In the genomic region with DNA sequence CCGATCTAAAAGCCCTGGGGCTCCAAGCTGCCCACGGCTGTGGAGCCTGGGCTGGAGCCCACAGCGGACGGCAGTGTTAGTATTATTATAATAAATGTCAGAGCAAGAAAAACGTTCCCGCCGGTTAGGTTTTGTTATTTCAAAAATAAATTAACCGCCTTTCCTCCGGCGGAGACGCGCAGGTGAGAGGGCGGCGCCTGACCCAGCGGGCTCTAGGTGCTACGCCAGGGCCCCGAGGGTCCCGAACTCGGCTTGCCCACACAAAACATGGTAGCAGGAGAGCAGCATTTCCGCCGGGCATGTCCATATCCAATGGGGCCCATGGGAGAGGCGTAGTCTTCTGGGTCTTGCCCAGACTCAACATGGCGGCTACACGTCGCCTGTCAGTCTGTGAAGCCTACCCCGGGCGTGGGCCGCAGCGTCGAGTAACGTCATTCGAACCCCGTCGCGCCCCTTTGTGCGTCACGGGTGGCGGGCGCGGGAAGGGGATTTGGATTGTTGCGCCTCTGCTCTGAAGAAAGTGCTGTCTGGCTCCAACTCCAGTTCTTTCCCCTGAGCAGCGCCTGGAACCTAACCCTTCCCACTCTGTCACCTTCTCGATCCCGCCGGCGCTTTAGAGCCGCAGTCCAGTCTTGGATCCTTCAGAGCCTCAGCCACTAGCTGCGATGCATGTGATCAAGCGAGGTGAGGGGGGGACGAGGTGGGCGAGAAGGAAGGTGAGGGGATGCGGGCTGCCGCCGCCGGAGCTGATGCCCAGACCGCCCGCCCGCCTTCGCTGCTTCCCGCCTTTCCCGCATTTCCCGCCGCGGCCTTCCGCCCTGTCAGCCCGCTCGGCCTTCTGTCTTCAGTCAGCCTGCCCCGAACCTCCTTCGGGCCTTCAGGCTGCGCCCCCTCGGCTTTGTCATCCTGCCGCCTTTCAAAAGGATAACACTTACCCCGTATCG, we compare ENCODE assay signal across 8 cellular contexts. TPM values are rescaled to one million over a fixed set of nuclear protein-coding genes. Genes with fewer than 3 reads are reported as not detected.
DNase-seq lines count a peak whose midpoint lies in the region; ATAC-seq and TF ChIP-seq lines count a peak whose summit lies in the region.

Gene RRM1, plus strand, starts transcription at position 452 of the 944 bp plus-strand sequence. Its CDS starts 214 bp downstream, at position 666.

- peak within 1 kb of the TSS; percentile 94 for H3K4me3 Mint-ChIP-seq in activated T-helper 2 cell treated with anti-CD3 and anti-CD28 coated beads, Interferon-gamma antibody, Interleukin-2, Interleukin-4, amounts not matched to agents 10 μg/mL and 5 μg/mL and 100 μg/mL, durations not matched to agents 14 hours and 24 hours and 36 hours (ENCODE audit: low read depth)
- H3K4me3 Mint-ChIP-seq in naive thymus-derived CD8-positive, alpha-beta T cell = peak within 1 kb of the TSS; percentile 93 to 99 (median 96)

- TF ChIP-seq CTCF in RWPE2 (IDR thresholded peaks at IDR 0.05; ENCODE audit: poor library complexity, severe bottlenecking) = no peak
- TF ChIP-seq CTCF in fibroblast of mammary gland (conservative IDR thresholded peaks at IDR 0.05; ENCODE audit: control insufficient read depth, insufficient read depth, low read depth, low read length) = no peak

- H3K4me1 Mint-ChIP-seq in activated T-helper 2 cell treated with anti-CD3 and anti-CD28 coated beads, Interferon-gamma antibody, Interleukin-2, Interleukin-4, amounts not matched to agents 10 μg/mL and 5 μg/mL and 100 μg/mL, durations not matched to agents 14 hours and 24 hours and 36 hours (ENCODE audit: low read depth) = peaks cover 75% of the 10 kb centered on the region
- peaks cover 41 to 81% (median 76%) of the 10 kb centered on the region in 4 donors for H3K4me1 Mint-ChIP-seq in naive thymus-derived CD8-positive, alpha-beta T cell

- no peaks in the 10 kb centered on the region for H3K27me3 ChIP-seq in RWPE2 (ENCODE audit: insufficient read depth, poor library complexity, severe bottlenecking)

- H3K36me3 Mint-ChIP-seq in activated T-helper 2 cell treated with anti-CD3 and anti-CD28 coated beads, Interferon-gamma antibody, Interleukin-2, Interleukin-4, amounts not matched to agents 10 μg/mL and 5 μg/mL and 100 μg/mL, durations not matched to agents 14 hours and 24 hours and 36 hours (ENCODE audit: low read depth) = peaks cover 58% of the 10 kb centered on the region
- H3K36me3 Mint-ChIP-seq in naive thymus-derived CD8-positive, alpha-beta T cell = peaks cover 0 to 17% (median 12%) of the 10 kb centered on the region in 3 donors

- peak; percentile 98 for ATAC-seq in RWPE2 (ENCODE audit: low read depth)
- ATAC-seq in naive thymus-derived CD8-positive, alpha-beta T cell = peak; percentile 88 to 93

- H3K9me3 Mint-ChIP-seq in activated T-helper 2 cell treated with anti-CD3 and anti-CD28 coated beads, Interferon-gamma antibody, Interleukin-2, Interleukin-4, amounts not matched to agents 10 μg/mL and 5 μg/mL and 100 μg/mL, durations not matched to agents 14 hours and 24 hours and 36 hours = no peaks in the 10 kb centered on the region
- H3K9me3 Mint-ChIP-seq in naive thymus-derived CD8-positive, alpha-beta T cell = no peaks in the 10 kb centered on the region

- peak within 1 kb of the TSS; percentile 88 for H3K27ac Mint-ChIP-seq in activated T-helper 2 cell treated with anti-CD3 and anti-CD28 coated beads, Interferon-gamma antibody, Interleukin-2, Interleukin-4, amounts not matched to agents 10 μg/mL and 5 μg/mL and 100 μg/mL, durations not matched to agents 14 hours and 24 hours and 36 hours
- peak within 1 kb of the TSS; percentile 91 to 99 (median 99) for H3K27ac Mint-ChIP-seq in naive thymus-derived CD8-positive, alpha-beta T cell

- H3K4me1 ChIP-seq in RWPE2 (ENCODE audit: insufficient read depth, poor library complexity, severe bottlenecking) = peaks cover 10% of the 10 kb centered on the region

- intact Hi-C loops in activated T-helper 2 cell treated with anti-CD3 and anti-CD28 coated beads, Interferon-gamma antibody, Interleukin-2, Interleukin-4, amounts not matched to agents 10 μg/mL and 5 μg/mL and 100 μg/mL, durations not matched to agents 14 hours and 24 hours and 36 hours (cut with micrococcal nuclease) = loop anchor here (1.0 to 10.0 kb wide), 3 partner anchors 253 to 1590 kb away; partner anchors contain the start of genes NUP98, TRIM22 and TRIM5

- POLR2A ChIA-PET in naive thymus-derived CD8-positive, alpha-beta T cell (lab: Charles Lee) = interaction anchor here (1.5 to 2.0 kb wide), 2 partner anchors 9 to 240 kb away, joined by 5 read pairs; partner anchors contain the start of gene STIM1

- H3K9me3 ChIP-seq in RWPE2 (ENCODE audit: severe bottlenecking) = no peaks in the 10 kb centered on the region

- H3K4me3 ChIP-seq in RWPE2 (ENCODE audit: severe bottlenecking) (peak within 1 kb of the TSS; percentile 60), fibroblast of mammary gland (ENCODE audit: control insufficient read depth, low read depth, low read length) (peak within 1 kb of the TSS; percentile 89)

- peak; percentile 98 for DNase-seq in EH (ENCODE audit: low read depth)
- DNase-seq in H4 (ENCODE audit: low spot score) = peak; percentile 97
- DNase-seq in LoVo (ENCODE audit: low spot score) = peak; percentile 97
- DNase-seq in RWPE2 (ENCODE audit: low spot score) = peak; percentile 97
- peak; percentile 92 for DNase-seq in activated T-helper 2 cell treated with anti-CD3 and anti-CD28 coated beads, Interferon-gamma antibody, Interleukin-2, Interleukin-4, amounts not matched to agents 10 μg/mL and 5 μg/mL and 100 μg/mL, durations not matched to agents 14 hours and 24 hours and 36 hours (ENCODE audit: low spot score)
- DNase-seq in fibroblast of mammary gland (ENCODE audit: low read depth) = peak; percentile 96
- DNase-seq in naive thymus-derived CD8-positive, alpha-beta T cell = peak; percentile 85 to 95 (median 93)
- peak; percentile 87 to 94 (median 90) for DNase-seq in stimulated activated naive CD4-positive, alpha-beta T cell (lab: John Stamatoyannopoulos, UW)

- no peaks in the 10 kb centered on the region for H3K27me3 Mint-ChIP-seq in activated T-helper 2 cell treated with anti-CD3 and anti-CD28 coated beads, Interferon-gamma antibody, Interleukin-2, Interleukin-4, amounts not matched to agents 10 μg/mL and 5 μg/mL and 100 μg/mL, durations not matched to agents 14 hours and 24 hours and 36 hours (ENCODE audit: low read depth)
- no peaks in the 10 kb centered on the region for H3K27me3 Mint-ChIP-seq in naive thymus-derived CD8-positive, alpha-beta T cell

- peak within 1 kb of the TSS; percentile 66 for H3K27ac ChIP-seq in RWPE2 (ENCODE audit: poor library complexity, severe bottlenecking)

- H3K36me3 ChIP-seq in RWPE2 (ENCODE audit: low read depth) = peaks cover 27% of the 10 kb centered on the region

RNA-seq across cellular contexts. Expression of gene RRM1, which starts in this region (rescaled TPM):
- total RNA-seq in H4 (2014; rRNA removed; shearing (Covaris generic)) = 180 and 193 TPM in 2 replicates
- 142 and 146 TPM in 2 replicates for total RNA-seq in activated T-helper 2 cell treated with anti-CD3 and anti-CD28 coated beads, Interferon-gamma antibody, Interleukin-2, Interleukin-4, amounts not matched to agents 10 μg/mL and 5 μg/mL and 100 μg/mL, durations not matched to agents 14 hours and 24 hours and 36 hours
- total RNA-seq in naive thymus-derived CD8-positive, alpha-beta T cell = 10 to 100 TPM; 22.6 to 29.8 TPM
- 10 to 100 TPM; 26.2 to 39.3 (median 27.0) TPM for polyA plus RNA-seq in naive thymus-derived CD8-positive, alpha-beta T cell

Comparison
In these comparisons a context has a peak if more than half of its experiments do, and no peak if none do; other contexts are left out.
1. Peak in every context shown above with its lines: DNase-seq, ATAC-seq, H3K4me3 ChIP-seq and H3K27ac ChIP-seq.